9 cellular contexts compared by ENCODE assay signal in the genomic region with DNA sequence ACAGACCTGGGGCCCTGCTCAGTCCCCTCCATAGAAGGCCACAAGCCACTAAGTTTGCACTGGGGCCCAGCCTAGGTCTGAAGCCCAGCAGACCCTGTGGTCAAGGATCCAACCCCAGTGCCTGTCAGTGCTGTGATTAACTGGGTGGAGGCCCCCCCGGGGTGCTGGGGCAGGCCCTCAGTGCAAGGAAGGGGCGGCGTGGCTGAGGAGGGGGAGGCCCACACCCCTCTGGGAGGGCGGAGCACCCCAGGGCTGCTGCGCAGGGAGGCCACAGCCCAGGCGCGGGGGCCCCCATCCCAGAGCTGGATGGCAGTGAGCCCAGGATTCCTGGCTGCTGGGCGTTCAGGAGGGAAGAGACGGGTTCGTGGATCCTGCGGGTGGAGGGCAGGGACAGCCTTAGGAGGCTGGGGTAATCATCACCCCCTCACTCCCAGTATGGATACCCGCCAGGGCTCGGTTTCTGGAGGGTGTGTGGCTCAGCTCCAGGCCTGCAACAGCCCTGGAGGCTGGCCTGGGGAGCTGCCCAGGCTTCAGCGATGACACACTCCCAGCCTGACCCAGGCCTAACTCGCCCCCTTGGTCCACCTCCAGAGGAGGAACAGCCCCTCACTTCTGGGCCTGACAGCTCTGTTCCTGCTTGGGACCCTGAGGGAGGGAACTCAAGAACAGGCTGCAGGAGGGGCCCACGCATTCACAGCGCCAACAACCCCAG. TPM values are rescaled to one million over a fixed set of nuclear protein-coding genes. Genes with fewer than 3 reads are reported as not detected.
DNase-seq lines count a peak whose midpoint lies in the region; ATAC-seq and TF ChIP-seq lines count a peak whose summit lies in the region.
"Had no signal": no experiment of that assay in that cellular context is flagged by ENCODE, and none has a peak within 500 bp of the region (broad histone marks: within the 10 kb centered on the region; RNA-seq: fewer than 3 reads in every experiment).

No MANE protein-coding gene starts in this region.

- peak overlapping the region; percentile 62 for H3K4me2 ChIP-seq in hepatocyte

- H3K27me3 Mint-ChIP-seq in progenitor cell of endocrine pancreas: no peaks in the 10 kb centered on the region
- H3K27me3 Mint-ChIP-seq: T-cell had no signal

- H2AFZ ChIP-seq in hepatocyte: no peak overlapping the region

- peaks cover 13% of the 10 kb centered on the region for H4K20me1 ChIP-seq in hepatocyte (ENCODE audit: insufficient read depth, poor library complexity, severe bottlenecking)

- H3K36me3 ChIP-seq in hepatocyte (replicated peaks; ENCODE audit: insufficient read depth, low read depth) (no peaks in the 10 kb centered on the region), gastrocnemius medialis (peaks cover 0 to 29% of the 10 kb centered on the region in 2 donors)

- WGBS in hepatocyte (ENCODE audit: low lambda C conversion rate, missing lambda C conversion rate): 70% methylated on average over 14 of the region's 17 CpGs

- intact Hi-C loops in gastrocnemius medialis (cut with DNase I; ENCODE audit: low total_unique reads): no loop called here

- TF ChIP-seq POLR2A in gastrocnemius medialis (IDR thresholded peaks at IDR 0.05): no peak

- no peak overlapping the region for H3K27ac Mint-ChIP-seq in progenitor cell of endocrine pancreas
- H3K27ac Mint-ChIP-seq: T-cell had no signal

- no peak for ATAC-seq in gastrocnemius medialis
- no peak for ATAC-seq in HG02623 (IDR thresholded peaks at IDR 0.05; ENCODE audit: unreplicated experiment)

- peaks cover 30% of the 10 kb centered on the region for H3K4me1 ChIP-seq in hepatocyte (ENCODE audit: insufficient read depth)
- H3K4me1 ChIP-seq in gastrocnemius medialis: peaks cover 0 to 4% of the 10 kb centered on the region in 2 donors

- H3K27ac ChIP-seq in hepatocyte (peak overlapping the region; percentile 91), gastrocnemius medialis (peak overlapping the region; percentile 56 to 70 (median 65))

- no peaks in the 10 kb centered on the region for H3K9me2 ChIP-seq in hepatocyte (replicated peaks; ENCODE audit: insufficient read depth)

- no peak overlapping the region for H3K4me3 Mint-ChIP-seq in progenitor cell of endocrine pancreas (ENCODE audit: low read depth)
- H3K4me3 Mint-ChIP-seq: T-cell had no signal

- no peaks in the 10 kb centered on the region for H3K9me3 Mint-ChIP-seq in progenitor cell of endocrine pancreas (ENCODE audit: low read depth)
- H3K9me3 Mint-ChIP-seq: T-cell had no signal

- H3K27me3 ChIP-seq in hepatocyte (no peaks in the 10 kb centered on the region), gastrocnemius medialis (no peaks in the 10 kb centered on the region)

- DNase-seq in GM04503 (ENCODE audit: low read depth) (peak; percentile 61), anterior cingulate cortex (lab: John Stamatoyannopoulos, UW) (peak in 41 of 58 donors; percentile 10 to 80 (median 58)), hepatocyte (ENCODE audit: low spot score) (peak; percentile 63), gastrocnemius medialis (peak in 1 of 2 donors; percentile 13), SIG-M5 (lab: John Stamatoyannopoulos, UW) (no peak), progenitor cell of endocrine pancreas (ENCODE audit: low spot score, unreplicated experiment) (no peak), LoVo (ENCODE audit: low spot score) (no peak)

- H3K4me1 Mint-ChIP-seq in progenitor cell of endocrine pancreas (ENCODE audit: low read depth): no peaks in the 10 kb centered on the region

- H3K4me3 ChIP-seq in hepatocyte: no peak overlapping the region
- H3K4me3 ChIP-seq in gastrocnemius medialis: no peak overlapping the region

- in situ Hi-C loops in gastrocnemius medialis (cut with MboI; ENCODE audit: low sequenced_read_pairs in 4 of 4): no loop called here

- peaks cover 12% of the 10 kb centered on the region for H3K79me2 ChIP-seq in hepatocyte

- TF ChIP-seq CTCF in hepatocyte (IDR thresholded peaks at IDR 0.05; ENCODE audit: poor library complexity) (no peak), gastrocnemius medialis (IDR thresholded peaks at IDR 0.05 in 4 of 5, conservative IDR thresholded peaks at IDR 0.05 in 1 of 5) (no peak), progenitor cell of endocrine pancreas (IDR thresholded peaks at IDR 0.05; ENCODE audit: unreplicated experiment) (no peak)

- H3K9me3 ChIP-seq in hepatocyte (ENCODE audit: low read depth) (no peaks in the 10 kb centered on the region), gastrocnemius medialis (no peaks in the 10 kb centered on the region)

- H3K36me3 Mint-ChIP-seq in progenitor cell of endocrine pancreas (ENCODE audit: insufficient read depth): no peaks in the 10 kb centered on the region

RNA-seq across cellular contexts. Expression of a gene that starts 0.9 kb away (rescaled TPM):
- 0.80 and 1.6 TPM in 2 replicates for total RNA-seq in hepatocyte
- 0.40 and 0.63 TPM in 2 replicates for polyA plus RNA-seq in hepatocyte
- total RNA-seq in gastrocnemius medialis: under 1 TPM in 2 of 4 donors, not detected in 2; 0.26 to 0.64 TPM
- 1.7 and 2.1 TPM in 2 replicates for total RNA-seq in progenitor cell of endocrine pancreas

RNA-seq across cellular contexts. Expression of a gene that starts 10.5 kb away (rescaled TPM):
- 157 and 158 TPM in 2 replicates for total RNA-seq in hepatocyte
- 306 and 368 TPM in 2 replicates for polyA plus RNA-seq in hepatocyte
- 100 to 1,000 TPM; 161 to 230 (median 183) TPM for total RNA-seq in gastrocnemius medialis
- 96.3 and 101 TPM in 2 replicates for total RNA-seq in progenitor cell of endocrine pancreas

RNA-seq across cellular contexts. Expression of a gene that starts 15.0 kb away (rescaled TPM):
- total RNA-seq in hepatocyte (5.0 and 5.7 TPM in 2 replicates), gastrocnemius medialis (10 to 100 TPM in 3 of 4 donors, 1 to 10 TPM in 1; 4.9 to 15.7 (median 12.3) TPM), progenitor cell of endocrine pancreas (9.7 and 11.2 TPM in 2 replicates)
- polyA plus RNA-seq in hepatocyte: 4.7 and 5.6 TPM in 2 replicates

RNA-seq across cellular contexts. Expression of a gene that starts 41.5 kb away (rescaled TPM):
- 59.6 and 64.8 TPM in 2 replicates for total RNA-seq in hepatocyte
- polyA plus RNA-seq in hepatocyte: 122 and 130 TPM in 2 replicates
- 100 to 1,000 TPM in 1 of 4 donors, 10 to 100 TPM in 3; 64.7 to 123 (median 74.2) TPM for total RNA-seq in gastrocnemius medialis
- 50.3 and 52.3 TPM in 2 replicates for total RNA-seq in progenitor cell of endocrine pancreas

RNA-seq across cellular contexts. Expression of a gene that starts 47.5 kb away (rescaled TPM):
- 8.3 and 12.3 TPM in 2 replicates for total RNA-seq in hepatocyte
- polyA plus RNA-seq in hepatocyte: 24.6 and 31.6 TPM in 2 replicates
- total RNA-seq in gastrocnemius medialis: 10 to 100 TPM in 1 of 4 donors, 1 to 10 TPM in 3; 5.9 to 11.0 (median 7.8) TPM
- 20.2 and 22.4 TPM in 2 replicates for total RNA-seq in progenitor cell of endocrine pancreas

Comparison
In these comparisons a context has a peak if more than half of its experiments do, and no peak if none do; other contexts are left out.
1. DNase-seq: peak in GM04503 (single experiment), anterior cingulate cortex (41 of 58) and hepatocyte (single experiment); none in SIG-M5 (single experiment), progenitor cell of endocrine pancreas (single experiment) and LoVo (single experiment).